In the genomic region with DNA sequence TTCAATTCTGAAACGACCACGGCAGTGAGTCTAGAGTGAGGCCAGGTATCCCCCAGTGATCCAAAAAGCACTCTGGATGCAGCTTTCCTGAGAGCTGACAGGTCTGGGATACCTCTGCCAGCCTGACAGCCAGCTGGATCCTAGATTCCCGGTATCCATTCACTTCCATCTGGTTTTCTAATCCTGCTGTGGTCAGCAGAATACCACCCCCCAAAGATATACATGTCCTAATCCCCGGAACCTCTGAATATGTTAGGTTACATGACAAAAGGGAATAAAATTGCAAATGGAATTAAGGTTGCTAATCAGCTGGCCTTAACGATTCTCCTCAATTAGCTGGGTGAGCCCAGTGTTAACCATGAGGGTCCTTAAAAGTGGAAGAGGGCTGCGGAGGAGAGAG, we compare ENCODE assay signal across 11 cellular contexts. TPM values are rescaled to one million over a fixed set of nuclear protein-coding genes. Genes with fewer than 3 reads are reported as not detected.
DNase-seq lines count a peak whose midpoint lies in the region; ATAC-seq and TF ChIP-seq lines count a peak whose summit lies in the region.
"Had no signal": no experiment of that assay in that cellular context is flagged by ENCODE, and none has a peak within 500 bp of the region (broad histone marks: within the 10 kb centered on the region; RNA-seq: fewer than 3 reads in every experiment).

No MANE protein-coding gene starts in this region.

- H3K27ac Mint-ChIP-seq in T-helper 1 cell treated with Interleukin-12 subunit alpha and Interleukin-12 subunit beta and Interleukin-4 antibody, amounts not matched to agents 30 μg/mL and 1 μg/mL, for 36 hours: peak overlapping the region; percentile 94
- H3K27ac Mint-ChIP-seq in activated CD8-positive, alpha-beta T cell treated with anti-CD3 and anti-CD28 coated beads for 36 hours: peak overlapping the region; percentile 96
- H3K27ac Mint-ChIP-seq in stimulated activated naive CD8-positive, alpha-beta T cell treated with anti-CD3 and anti-CD28 coated beads, Interleukin-15, amount 100 ng/mL, for 72 hours: peak overlapping the region in 1 of 2 donors; percentile 99

- H3K9me3 ChIP-seq in iPS-18c (ENCODE audit: control insufficient read depth, insufficient read depth, low read length): no peaks in the 10 kb centered on the region
- H3K9me3 ChIP-seq: A549 had no signal

- CTCF ChIA-PET in activated CD8-positive, alpha-beta T cell treated with anti-CD3 and anti-CD28 coated beads for 36 hours (lab: Charles Lee): interaction anchor here (1.6 to 2.0 kb wide), 3 partner anchors 27 to 111 kb away, joined by 3 to 6 read pairs (median 4); no protein-coding TSS in a partner anchor

- DNase-seq in T-helper 1 cell (no peak), KG1 (lab: John Stamatoyannopoulos, UW) (no peak), SW480 (ENCODE audit: low spot score) (no peak), NCI-H1436 treated with DMSO at 0.1 percent for 48 hours (lab: John Stamatoyannopoulos, UW) (no peak)
- no peak for DNase-seq in activated CD8-positive, alpha-beta T cell treated with anti-CD3 and anti-CD28 coated beads for 36 hours
- no peak for DNase-seq in stimulated activated naive CD8-positive, alpha-beta T cell treated with anti-CD3 and anti-CD28 coated beads, Interleukin-15, amount 100 ng/mL, for 72 hours
- DNase-seq: NCI-H146, occipital lobe had no signal

- peak overlapping the region; percentile 99 for H3K4me3 ChIP-seq in iPS-18c (ENCODE audit: insufficient read depth, low read depth, low read length)

- peak overlapping the region; percentile 97 for H3K4me3 Mint-ChIP-seq in T-helper 1 cell treated with Interleukin-12 subunit alpha and Interleukin-12 subunit beta and Interleukin-4 antibody, amounts not matched to agents 30 μg/mL and 1 μg/mL, for 36 hours
- H3K4me3 Mint-ChIP-seq in activated CD8-positive, alpha-beta T cell treated with anti-CD3 and anti-CD28 coated beads for 36 hours: peak overlapping the region; percentile 98
- H3K4me3 Mint-ChIP-seq in stimulated activated naive CD8-positive, alpha-beta T cell treated with anti-CD3 and anti-CD28 coated beads, Interleukin-15, amount 100 ng/mL, for 72 hours: peak overlapping the region; percentile 98 to 99

- H3K36me3 Mint-ChIP-seq in T-helper 1 cell treated with Interleukin-12 subunit alpha and Interleukin-12 subunit beta and Interleukin-4 antibody, amounts not matched to agents 30 μg/mL and 1 μg/mL, for 36 hours (ENCODE audit: low read depth): peaks cover 11% of the 10 kb centered on the region
- H3K36me3 Mint-ChIP-seq in activated CD8-positive, alpha-beta T cell treated with anti-CD3 and anti-CD28 coated beads for 36 hours (ENCODE audit: low read depth): peaks cover 10% of the 10 kb centered on the region

- no peaks in the 10 kb centered on the region for H3K9me3 Mint-ChIP-seq in T-helper 1 cell treated with Interleukin-12 subunit alpha and Interleukin-12 subunit beta and Interleukin-4 antibody, amounts not matched to agents 30 μg/mL and 1 μg/mL, for 36 hours
- H3K9me3 Mint-ChIP-seq in activated CD8-positive, alpha-beta T cell treated with anti-CD3 and anti-CD28 coated beads for 36 hours: no peaks in the 10 kb centered on the region
- H3K9me3 Mint-ChIP-seq in stimulated activated naive CD8-positive, alpha-beta T cell treated with anti-CD3 and anti-CD28 coated beads, Interleukin-15, amount 100 ng/mL, for 72 hours: no peaks in the 10 kb centered on the region

- TF ChIP-seq CTCF in activated CD8-positive, alpha-beta T cell treated with anti-CD3 and anti-CD28 coated beads for 36 hours (IDR thresholded peaks at IDR 0.05): no peak

- ATAC-seq in activated CD8-positive, alpha-beta T cell treated with anti-CD3 and anti-CD28 coated beads for 36 hours: no peak
- ATAC-seq in stimulated activated naive CD8-positive, alpha-beta T cell treated with anti-CD3 and anti-CD28 coated beads, Interleukin-15, amount 100 ng/mL, for 72 hours: no peak
- ATAC-seq: A549 had no signal

- POLR2A ChIA-PET in activated CD8-positive, alpha-beta T cell treated with anti-CD3 and anti-CD28 coated beads for 36 hours (lab: Charles Lee): interaction anchor here (0.9 to 4.3 kb wide), 4 partner anchors 24 to 288 kb away, joined by 4 to 52 read pairs (median 10); a partner anchor contains a TSS

- intact Hi-C loops in activated CD8-positive, alpha-beta T cell treated with anti-CD3 and anti-CD28 coated beads for 36 hours (cut with micrococcal nuclease): loop anchor here (1.0 kb wide), 1 partner anchor 34 kb away; no protein-coding TSS in a partner anchor

- no peaks in the 10 kb centered on the region for H3K27me3 Mint-ChIP-seq in T-helper 1 cell treated with Interleukin-12 subunit alpha and Interleukin-12 subunit beta and Interleukin-4 antibody, amounts not matched to agents 30 μg/mL and 1 μg/mL, for 36 hours (ENCODE audit: low read depth)
- no peaks in the 10 kb centered on the region for H3K27me3 Mint-ChIP-seq in activated CD8-positive, alpha-beta T cell treated with anti-CD3 and anti-CD28 coated beads for 36 hours
- no peaks in the 10 kb centered on the region for H3K27me3 Mint-ChIP-seq in stimulated activated naive CD8-positive, alpha-beta T cell treated with anti-CD3 and anti-CD28 coated beads, Interleukin-15, amount 100 ng/mL, for 72 hours

- peaks cover 27% of the 10 kb centered on the region for H3K4me1 Mint-ChIP-seq in T-helper 1 cell treated with Interleukin-12 subunit alpha and Interleukin-12 subunit beta and Interleukin-4 antibody, amounts not matched to agents 30 μg/mL and 1 μg/mL, for 36 hours (ENCODE audit: low read depth)
- H3K4me1 Mint-ChIP-seq in activated CD8-positive, alpha-beta T cell treated with anti-CD3 and anti-CD28 coated beads for 36 hours (ENCODE audit: low read depth): peaks cover 32% of the 10 kb centered on the region
- H3K4me1 Mint-ChIP-seq in stimulated activated naive CD8-positive, alpha-beta T cell treated with anti-CD3 and anti-CD28 coated beads, Interleukin-15, amount 100 ng/mL, for 72 hours: peaks cover 42% of the 10 kb centered on the region

RNA-seq across cellular contexts. Expression of a gene that starts 1.4 kb away (rescaled TPM):
- 1 to 10 TPM; 7.6 TPM for total RNA-seq in activated CD8-positive, alpha-beta T cell treated with anti-CD3 and anti-CD28 coated beads for 36 hours

RNA-seq across cellular contexts. Expression of a gene that starts 25.8 kb away (rescaled TPM):
- 1 to 10 TPM; 1.6 to 2.1 TPM for total RNA-seq in activated CD8-positive, alpha-beta T cell treated with anti-CD3 and anti-CD28 coated beads for 36 hours

RNA-seq across cellular contexts. Expression of a gene that starts 28.4 kb away (rescaled TPM):
- 1,000 to 10,000 TPM; 2,353 to 2,364 TPM for total RNA-seq in activated CD8-positive, alpha-beta T cell treated with anti-CD3 and anti-CD28 coated beads for 36 hours

RNA-seq across cellular contexts. Expression of a gene that starts 28.5 kb away (rescaled TPM):
- total RNA-seq in activated CD8-positive, alpha-beta T cell treated with anti-CD3 and anti-CD28 coated beads for 36 hours: 10 to 100 TPM; 17.1 to 18.6 TPM
